In genomic region chr3:165233521-165234195, GRCh38 we compare ENCODE assay signal across 1 cellular context.
TF ChIP-seq lines count a peak whose summit lies in the region.

No MANE protein-coding gene starts in this region.

TF ChIP-seq in H1, 55 proteins besides CTCF, POLR2A, EP300 and RAD21:
- TF ChIP-seq CTBP2 (IDR thresholded peaks at IDR 0.05; ENCODE audit: borderline replicate concordance, insufficient read depth, insufficient read length, low read length) = no peak
- TF ChIP-seq E2F6 (IDR thresholded peaks at IDR 0.05) = no peak
- no peak for TF ChIP-seq TCF12 (IDR thresholded peaks at IDR 0.05; ENCODE audit: low read depth, low read length)
- no peak for TF ChIP-seq BACH1 (IDR thresholded peaks at IDR 0.05; ENCODE audit: low read length)
- no peak for TF ChIP-seq JUN (IDR thresholded peaks at IDR 0.05; ENCODE audit: low read depth, low read length)
- no peak for TF ChIP-seq ATF3 (IDR thresholded peaks at IDR 0.05; ENCODE audit: insufficient read depth, low read depth, low read length)
- TF ChIP-seq NRF1 (IDR thresholded peaks at IDR 0.05; ENCODE audit: low read depth, low read length) = no peak
- no peak for TF ChIP-seq SP2 (IDR thresholded peaks at IDR 0.05; ENCODE audit: low read length)
- no peak for TF ChIP-seq PHF8 (conservative IDR thresholded peaks at IDR 0.05; ENCODE audit: low read depth, low read length)
- TF ChIP-seq KDM5A (IDR thresholded peaks at IDR 0.05; ENCODE audit: low read length) = no peak
- no peak for TF ChIP-seq SUZ12 (IDR thresholded peaks at IDR 0.05; ENCODE audit: low read length)
- TF ChIP-seq SP4 (IDR thresholded peaks at IDR 0.05; ENCODE audit: low read length) = no peak
- TF ChIP-seq CBX5 (IDR thresholded peaks at IDR 0.05; ENCODE audit: low read depth, low read length) = no peak
- TF ChIP-seq HDAC6 (IDR thresholded peaks at IDR 0.05; ENCODE audit: low read depth, low read length) = no peak
- no peak for TF ChIP-seq CHD7 (IDR thresholded peaks at IDR 0.05; ENCODE audit: insufficient replicate concordance, low read length)
